ENCODE assay signal across 20 cellular contexts in the genomic region with DNA sequence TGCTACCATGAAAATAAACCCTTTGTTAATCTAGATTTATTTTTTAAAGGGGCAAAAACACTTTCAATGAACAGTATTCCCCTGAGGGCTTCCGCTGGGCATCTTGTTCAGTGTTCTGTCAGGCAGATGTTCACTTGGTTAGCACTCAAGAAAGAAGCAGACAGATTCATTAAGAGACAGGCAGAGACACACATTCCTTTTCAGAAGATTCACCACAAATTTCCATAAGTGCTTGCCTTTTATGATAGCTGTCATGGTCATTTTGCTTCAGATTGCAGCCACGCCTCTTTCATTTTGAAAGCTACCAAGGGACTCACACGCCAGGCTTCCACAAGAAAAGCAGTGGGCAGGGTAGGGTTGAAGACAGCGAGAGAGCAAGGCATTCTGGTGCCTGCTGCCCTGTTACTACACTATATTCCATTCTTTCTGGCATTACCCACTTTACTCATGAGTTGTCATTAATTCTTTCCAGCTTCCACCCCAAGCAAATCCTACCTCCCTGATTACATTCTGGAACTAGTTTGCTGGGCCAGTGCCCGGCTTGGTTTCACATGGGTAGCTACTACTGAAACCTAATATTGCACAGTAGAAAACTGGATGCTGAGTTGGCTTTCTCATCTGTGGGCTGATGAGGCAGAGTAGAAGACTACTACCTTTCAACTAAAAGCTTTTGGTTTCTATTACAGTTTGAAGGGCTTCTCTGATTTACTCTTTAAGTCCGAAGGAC.
DNase-seq lines count a peak whose midpoint lies in the region; ATAC-seq and TF ChIP-seq lines count a peak whose summit lies in the region.
"Had no signal": no experiment of that assay in that cellular context is flagged by ENCODE, and none has a peak within 500 bp of the region (broad histone marks: within the 10 kb centered on the region; RNA-seq: fewer than 3 reads in every experiment).

No MANE protein-coding gene starts in this region.

- peaks cover 2% of the 10 kb centered on the region; the same call in 1 of the 2 replicates for H3K27me3 Mint-ChIP-seq in HFFc6 (ENCODE audit: insufficient read depth)
- H3K27me3 Mint-ChIP-seq: activated naive CD8-positive, alpha-beta T cell had no signal

- DNase-seq in AG20443 (ENCODE audit: low spot score) (peak; percentile 45), HFFc6 (peak; percentile 33), myocyte (ENCODE audit: low read depth) (peak; percentile 46), SJCRH30 (no peak), left lobe of liver (ENCODE audit: low spot score) (no peak), sigmoid colon (no peak)
- DNase-seq: activated CD4-positive, CD25-positive, alpha-beta regulatory T cell treated with anti-CD3 and anti-CD28 coated beads, Interleukin-2, amount 50 U/mL, for 72 hours; effector CD4-positive, alpha-beta T cell; HCEC 1CT; KBM-7; mesendoderm; NCI-H1436 treated with DMSO at 0.1 percent for 48 hours; NCI-H748 treated with DMSO at 0.1 percent for 48 hours; stimulated activated naive CD4-positive, alpha-beta T cell; upper lobe of right lung had no signal

- peaks cover 5% of the 10 kb centered on the region for H3K4me1 Mint-ChIP-seq in HFFc6 (ENCODE audit: low read depth)

- no peak for TF ChIP-seq POLR2A in sigmoid colon (IDR thresholded peaks at IDR 0.05)

- no peak overlapping the region for H3K27ac Mint-ChIP-seq in HFFc6
- H3K27ac Mint-ChIP-seq: activated naive CD8-positive, alpha-beta T cell had no signal

- no peaks in the 10 kb centered on the region for H3K27me3 ChIP-seq in SJCRH30
- no peaks in the 10 kb centered on the region for H3K27me3 ChIP-seq in sigmoid colon
- H3K27me3 ChIP-seq: BLaER1 treated with 17β-estradiol and CSF1 and Interleukin-3, amounts not matched to agents 10 nM and 100 nM; upper lobe of right lung had no signal

- peak; percentile 37; the same call in 1 of the 3 replicates for ATAC-seq in SK-N-SH treated with all-trans-retinoic acid at 6 μM for 48 hours
- ATAC-seq in left lobe of liver, result no peak
- no peak for ATAC-seq in HG03139 (IDR thresholded peaks at IDR 0.05; ENCODE audit: unreplicated experiment)
- ATAC-seq: upper lobe of right lung had no signal

- TF ChIP-seq CTCF in HFFc6 (IDR thresholded peaks at IDR 0.05) (no peak), sigmoid colon (IDR thresholded peaks at IDR 0.05) (no peak)

- H3K4me3 ChIP-seq in SJCRH30 (no peak overlapping the region), sigmoid colon (no peak overlapping the region)
- H3K4me3 ChIP-seq: BLaER1 treated with 17β-estradiol and CSF1 and Interleukin-3, amounts not matched to agents 10 nM and 100 nM; upper lobe of right lung had no signal

- H3K4me3 Mint-ChIP-seq in HFFc6, result peak overlapping the region; percentile 65
- H3K4me3 Mint-ChIP-seq: activated naive CD8-positive, alpha-beta T cell had no signal

- H3K9me3 ChIP-seq in SJCRH30 (replicated peaks), result peaks cover 4% of the 10 kb centered on the region
- H3K9me3 ChIP-seq in sigmoid colon, result no peaks in the 10 kb centered on the region
- H3K9me3 ChIP-seq: BLaER1 treated with 17β-estradiol and CSF1 and Interleukin-3, amounts not matched to agents 10 nM and 100 nM; upper lobe of right lung had no signal

- no peaks in the 10 kb centered on the region for H3K36me3 ChIP-seq in SJCRH30
- no peaks in the 10 kb centered on the region for H3K36me3 ChIP-seq in sigmoid colon
- H3K36me3 ChIP-seq: BLaER1 treated with 17β-estradiol and CSF1 and Interleukin-3, amounts not matched to agents 10 nM and 100 nM; upper lobe of right lung had no signal

- intact Hi-C loops in sigmoid colon (cut with DNase I), result no loop called here

- H3K36me3 Mint-ChIP-seq in HFFc6 (ENCODE audit: low read depth), result no peaks in the 10 kb centered on the region
- H3K36me3 Mint-ChIP-seq: activated naive CD8-positive, alpha-beta T cell had no signal

- 68 to 89% methylated on average over 6 of the region's 6 CpGs for WGBS in sigmoid colon, 2 donors

- H3K9me3 Mint-ChIP-seq in HFFc6, result no peaks in the 10 kb centered on the region

- H3K4me1 ChIP-seq in SJCRH30, result no peaks in the 10 kb centered on the region
- H3K4me1 ChIP-seq in sigmoid colon, result no peaks in the 10 kb centered on the region
- H3K4me1 ChIP-seq: BLaER1 treated with 17β-estradiol and CSF1 and Interleukin-3, amounts not matched to agents 10 nM and 100 nM; upper lobe of right lung had no signal

- TF ChIP-seq EP300 in sigmoid colon (IDR thresholded peaks at IDR 0.05), result no peak

- H3K27ac ChIP-seq in SJCRH30 (no peak overlapping the region), sigmoid colon (no peak overlapping the region)
- H3K27ac ChIP-seq: BLaER1 treated with 17β-estradiol and CSF1 and Interleukin-3, amounts not matched to agents 10 nM and 100 nM; HL-60; upper lobe of right lung had no signal

TF ChIP-seq in SK-N-SH treated with all-trans-retinoic acid at 6 μM for 48 hours, 23 proteins besides CTCF, POLR2A, EP300 and RAD21:
- TF ChIP-seq TOX (CRISPR knock-in tag; IDR thresholded peaks at IDR 0.05; ENCODE audit: borderline replicate concordance), result no peak
- TF ChIP-seq SNAI2 (CRISPR knock-in tag; IDR thresholded peaks at IDR 0.05), result no peak
- TF ChIP-seq ZNF8 (CRISPR knock-in tag; IDR thresholded peaks at IDR 0.05), result no peak

Comparison
In these comparisons a context has a peak if more than half of its experiments do, and no peak if none do; other contexts are left out.
1. DNase-seq: peak in AG20443 (single experiment), HFFc6 (single experiment) and myocyte (single experiment); none in SJCRH30 (0 of 2), left lobe of liver (single experiment) and sigmoid colon (single experiment).